9 cellular contexts compared by ENCODE assay signal in the genomic region with DNA sequence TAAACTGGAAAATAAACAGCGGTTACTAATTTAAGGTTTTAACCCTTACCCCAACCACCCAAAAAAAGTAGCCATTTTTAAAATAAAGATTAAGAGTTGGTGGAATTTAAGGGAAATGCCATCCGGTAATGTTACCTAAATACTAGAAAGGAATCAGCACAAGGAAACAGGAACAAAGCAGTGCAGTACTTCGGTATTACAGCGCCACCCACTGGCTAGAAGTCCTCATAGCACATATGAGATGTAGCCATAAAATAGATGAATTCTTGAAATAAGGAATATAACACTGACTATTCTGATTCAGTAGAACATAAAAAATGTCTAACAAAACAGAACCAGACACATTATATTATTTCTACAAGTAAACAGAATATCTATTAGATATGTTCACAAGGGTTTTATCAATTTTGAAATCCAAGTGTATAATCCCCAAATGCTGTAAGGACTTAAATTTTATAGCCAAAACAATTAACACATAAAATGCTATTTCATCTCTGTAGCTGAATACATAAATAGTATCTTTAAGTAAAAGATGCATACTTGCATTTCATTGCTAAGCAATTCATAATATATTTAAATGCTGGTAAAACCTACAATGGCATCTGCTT. TPM values are rescaled to one million over a fixed set of nuclear protein-coding genes. Genes with fewer than 3 reads are reported as not detected.
A peak's percentile ranks its signal among the peaks of the same experiment; 100 is the strongest.
DNase-seq lines count a peak whose midpoint lies in the region; ATAC-seq and TF ChIP-seq lines count a peak whose summit lies in the region.
"Had no signal": no experiment of that assay in that cellular context is flagged by ENCODE, and none has a peak within 500 bp of the region (broad histone marks: within the 10 kb centered on the region; RNA-seq: fewer than 3 reads in every experiment).

No MANE protein-coding gene starts in this region.

- ATAC-seq in HG02588 (IDR thresholded peaks at IDR 0.05; ENCODE audit: unreplicated experiment), result peak; percentile 86

- intact Hi-C loops in ascending aorta (cut with DNase I), result loop anchor here (5.0 kb wide), 1 partner anchor 530 kb away; no protein-coding TSS in a partner anchor

- no peak overlapping the region for H3K4me3 ChIP-seq in ascending aorta
- H3K4me3 ChIP-seq in hepatocyte, result no peak overlapping the region
- no peak overlapping the region for H3K4me3 ChIP-seq in smooth muscle cell
- H3K4me3 ChIP-seq: BLaER1 treated with 17β-estradiol and CSF1 and Interleukin-3, amounts not matched to agents 10 nM and 100 nM had no signal

- H3K9ac ChIP-seq in smooth muscle cell (ENCODE audit: low read depth), result no peak overlapping the region
- H3K9ac ChIP-seq: BLaER1 treated with 17β-estradiol and CSF1 and Interleukin-3, amounts not matched to agents 10 nM and 100 nM had no signal

- no peaks in the 10 kb centered on the region for H4K20me1 ChIP-seq in hepatocyte (ENCODE audit: insufficient read depth, poor library complexity, severe bottlenecking)
- no peaks in the 10 kb centered on the region for H4K20me1 ChIP-seq in smooth muscle cell (ENCODE audit: low read depth)
- H4K20me1 ChIP-seq: BLaER1 treated with 17β-estradiol and CSF1 and Interleukin-3, amounts not matched to agents 10 nM and 100 nM had no signal

- no peaks in the 10 kb centered on the region for H3K27me3 ChIP-seq in ascending aorta
- H3K27me3 ChIP-seq in hepatocyte, result no peaks in the 10 kb centered on the region
- H3K27me3 ChIP-seq in smooth muscle cell (ENCODE audit: low read depth), result no peaks in the 10 kb centered on the region
- H3K27me3 ChIP-seq: BLaER1 treated with 17β-estradiol and CSF1 and Interleukin-3, amounts not matched to agents 10 nM and 100 nM had no signal

- no peaks in the 10 kb centered on the region for H3K9me2 ChIP-seq in hepatocyte (replicated peaks; ENCODE audit: insufficient read depth)

- 19% methylated on average over 4 of the region's 4 CpGs for WGBS in hepatocyte (ENCODE audit: low lambda C conversion rate, missing lambda C conversion rate)
- WGBS in smooth muscle cell (ENCODE audit: low lambda C conversion rate), result 22% methylated on average over 4 of the region's 4 CpGs

- H3F3A ChIP-seq in smooth muscle cell (ENCODE audit: low read depth), result no peaks in the 10 kb centered on the region

- no peaks in the 10 kb centered on the region for H3K79me2 ChIP-seq in hepatocyte
- no peaks in the 10 kb centered on the region for H3K79me2 ChIP-seq in smooth muscle cell (ENCODE audit: low read depth)

- H3K4me2 ChIP-seq in hepatocyte, result no peak overlapping the region
- peak overlapping the region; percentile 40 for H3K4me2 ChIP-seq in smooth muscle cell
- H3K4me2 ChIP-seq: BLaER1 treated with 17β-estradiol and CSF1 and Interleukin-3, amounts not matched to agents 10 nM and 100 nM had no signal

- H2AFZ ChIP-seq in hepatocyte (no peak overlapping the region), smooth muscle cell (ENCODE audit: low read depth) (no peak overlapping the region)

- H3K9me3 ChIP-seq in ascending aorta (no peaks in the 10 kb centered on the region), hepatocyte (ENCODE audit: low read depth) (no peaks in the 10 kb centered on the region), smooth muscle cell (replicated peaks; ENCODE audit: low read depth) (no peaks in the 10 kb centered on the region)

- H3K27ac ChIP-seq in ascending aorta, result no peak overlapping the region
- no peak overlapping the region for H3K27ac ChIP-seq in hepatocyte
- no peak overlapping the region for H3K27ac ChIP-seq in smooth muscle cell (ENCODE audit: low read depth)
- H3K27ac ChIP-seq: BLaER1 treated with 17β-estradiol and CSF1 and Interleukin-3, amounts not matched to agents 10 nM and 100 nM had no signal

- H3K36me3 ChIP-seq in ascending aorta, result peaks cover 7 to 25% of the 10 kb centered on the region in 2 donors
- H3K36me3 ChIP-seq in hepatocyte (replicated peaks; ENCODE audit: insufficient read depth, low read depth), result no peaks in the 10 kb centered on the region
- H3K36me3 ChIP-seq in smooth muscle cell (ENCODE audit: low read depth), result no peaks in the 10 kb centered on the region
- H3K36me3 ChIP-seq: BLaER1 treated with 17β-estradiol and CSF1 and Interleukin-3, amounts not matched to agents 10 nM and 100 nM had no signal

- peak; percentile 84 for DNase-seq in NCI-H510A treated with DMSO at 0.1 percent for 48 hours (lab: John Stamatoyannopoulos, UW)
- DNase-seq in NCI-H510A (lab: John Stamatoyannopoulos, UW), result no peak
- DNase-seq in NCI-H1105 (lab: John Stamatoyannopoulos, UW), result peak; percentile 68
- DNase-seq in T follicular helper cell (ENCODE audit: low read depth), result peak; percentile 17
- DNase-seq in ascending aorta (ENCODE audit: low spot score in 2 of 2), result peak in 1 of 2 donors; percentile 82
- peak; percentile 75 for DNase-seq in hepatocyte (ENCODE audit: low spot score)
- peak; percentile 4 for DNase-seq in smooth muscle cell (lab: John Stamatoyannopoulos, UW; ENCODE audit: unreplicated experiment)

- peak; percentile 48 to 65 (median 56) for TF ChIP-seq CTCF in ascending aorta (IDR thresholded peaks at IDR 0.05)
- TF ChIP-seq CTCF in hepatocyte (IDR thresholded peaks at IDR 0.05; ENCODE audit: poor library complexity), result peak; percentile 93
- peak; percentile 94 for TF ChIP-seq CTCF in smooth muscle cell (IDR thresholded peaks at IDR 0.05; ENCODE audit: borderline replicate concordance, insufficient read depth, poor library complexity, severe bottlenecking)

- H3K4me1 ChIP-seq in ascending aorta, result no peaks in the 10 kb centered on the region
- H3K4me1 ChIP-seq in hepatocyte (ENCODE audit: insufficient read depth), result no peaks in the 10 kb centered on the region
- H3K4me1 ChIP-seq in smooth muscle cell (ENCODE audit: low read depth), result no peaks in the 10 kb centered on the region

RNA-seq across cellular contexts. Expression of gene FRRS1, which starts 58.8 kb away (rescaled TPM):
- total RNA-seq in ascending aorta, result 0.32 TPM
- 26.8 and 31.3 TPM in 2 replicates for total RNA-seq in hepatocyte
- 1.0 and 1.5 TPM in 2 replicates for polyA plus RNA-seq in hepatocyte
- 16.5 and 17.0 TPM in 2 replicates for total RNA-seq in smooth muscle cell
- 0.59 and 0.79 TPM in 2 replicates for polyA plus RNA-seq in smooth muscle cell

Comparison
In these comparisons a context has a peak if more than half of its experiments do, and no peak if none do; other contexts are left out.
1. RNA of gene FRRS1, which starts 58.8 kb away (total RNA-seq): 26.8 to 31.3 TPM in hepatocyte and 16.5 to 17.0 TPM in smooth muscle cell; 0.32 TPM in ascending aorta (single experiment); every median in the first group is over 10 times any median in the second.
2. Peak in every context shown above with its lines, with median percentiles within 50 percentile points of each other: CTCF ChIP-seq.